ENCODE assay signal across 1 cellular context in the genomic region with DNA sequence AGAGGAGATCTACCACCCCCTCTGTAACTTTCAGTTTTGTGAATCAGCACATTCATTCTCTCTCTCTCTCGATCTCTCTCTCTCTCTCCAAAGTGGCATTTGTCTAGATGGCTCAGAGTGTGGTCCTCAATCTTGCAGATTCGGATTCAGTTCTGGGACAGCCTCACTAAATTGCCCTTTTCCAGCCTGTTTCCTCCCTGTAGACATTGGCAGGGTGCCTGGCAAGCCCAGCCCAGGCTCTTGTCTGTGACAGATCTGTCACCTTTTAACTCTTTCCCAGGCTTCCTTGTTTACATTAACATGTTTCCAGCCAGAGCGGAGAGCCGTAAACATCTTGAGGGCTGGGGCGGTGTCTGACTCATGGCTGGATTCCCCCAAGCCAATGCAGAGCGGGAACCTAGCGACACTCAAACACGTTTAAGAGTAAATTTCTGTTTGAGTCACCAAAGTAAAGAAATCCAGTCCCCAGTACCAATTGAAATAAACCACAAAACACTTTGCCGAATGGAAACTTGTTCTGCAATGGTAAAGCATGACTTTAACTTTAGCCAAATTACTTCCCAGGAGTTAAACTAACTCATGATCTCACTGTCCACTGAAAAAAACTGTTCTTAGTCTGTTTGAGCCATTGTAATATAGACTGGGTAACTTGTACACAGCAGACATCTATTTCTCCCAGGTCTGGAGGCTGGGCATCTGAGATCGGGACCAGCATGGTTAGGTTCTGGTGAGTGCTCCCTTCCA.
A peak's percentile ranks its signal among the peaks of the same experiment; 100 is the strongest.
TF ChIP-seq lines count a peak whose summit lies in the region.

No MANE protein-coding gene starts in this region.

TF ChIP-seq in K562, 482 proteins besides CTCF, POLR2A, EP300 and RAD21 (continued from another document):
- TF ChIP-seq, protein P1, sequence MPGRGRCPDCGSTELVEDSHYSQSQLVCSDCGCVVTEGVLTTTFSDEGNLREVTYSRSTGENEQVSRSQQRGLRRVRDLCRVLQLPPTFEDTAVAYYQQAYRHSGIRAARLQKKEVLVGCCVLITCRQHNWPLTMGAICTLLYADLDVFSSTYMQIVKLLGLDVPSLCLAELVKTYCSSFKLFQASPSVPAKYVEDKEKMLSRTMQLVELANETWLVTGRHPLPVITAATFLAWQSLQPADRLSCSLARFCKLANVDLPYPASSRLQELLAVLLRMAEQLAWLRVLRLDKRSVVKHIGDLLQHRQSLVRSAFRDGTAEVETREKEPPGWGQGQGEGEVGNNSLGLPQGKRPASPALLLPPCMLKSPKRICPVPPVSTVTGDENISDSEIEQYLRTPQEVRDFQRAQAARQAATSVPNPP (IDR thresholded peaks at IDR 0.05; ENCODE audit: borderline replicate concordance, insufficient read depth, insufficient read length), result no peak
- TF ChIP-seq FOXA3 (CRISPR knock-in tag; conservative IDR thresholded peaks at IDR 0.05 in 1 of 2, IDR thresholded peaks at IDR 0.05 in 1 of 2) (peak in 1 of 2 experiments; percentile 47; a peak in 1 of 4 replicates), TRIM24 (IDR thresholded peaks at IDR 0.05) (no peak), TAF1 (IDR thresholded peaks at IDR 0.05; ENCODE audit: control insufficient read depth, extremely low read depth, insufficient read depth, low read length, severe bottlenecking) (no peak), MCM5 (IDR thresholded peaks at IDR 0.05; ENCODE audit: low read depth) (no peak), PTRF (tag; IDR thresholded peaks at IDR 0.05) (no peak), SMARCE1 (IDR thresholded peaks at IDR 0.05) (no peak), CSDE1 (IDR thresholded peaks at IDR 0.05) (no peak), PCBP1 (IDR thresholded peaks at IDR 0.05; ENCODE audit: low read depth, low read length, poor library complexity, severe bottlenecking) (no peak), MEIS2 (IDR thresholded peaks at IDR 0.05; ENCODE audit: partially characterized antibody) (peak; percentile 30), MTF1 (CRISPR knock-in tag; IDR thresholded peaks at IDR 0.05; ENCODE audit: borderline replicate concordance) (no peak), FOXK2 (conservative IDR thresholded peaks at IDR 0.05 in 1 of 2, IDR thresholded peaks at IDR 0.05 in 1 of 2; ENCODE audit: low read depth in 2 of 2) (peak; percentile 55 to 73; a peak in 3 of 4 replicates), GATA2 (CRISPR knock-in tag; IDR thresholded peaks at IDR 0.05) (no peak), POLR2H (tag; IDR thresholded peaks at IDR 0.05; ENCODE audit: low read depth) (no peak), CTBP1 (IDR thresholded peaks at IDR 0.05; ENCODE audit: borderline replicate concordance) (no peak), FOSL1 (tag; conservative IDR thresholded peaks at IDR 0.05) (peak; percentile 56), DIDO1 (tag; IDR thresholded peaks at IDR 0.05; ENCODE audit: low read depth) (no peak), PTTG1 (tag; IDR thresholded peaks at IDR 0.05; ENCODE audit: low read depth) (no peak), ZNF24 (IDR thresholded peaks at IDR 0.05) (no peak), SMARCB1 (IDR thresholded peaks at IDR 0.05; ENCODE audit: insufficient read length, low read depth) (no peak), RFX7 (CRISPR knock-in tag; IDR thresholded peaks at IDR 0.05) (no peak), HMGN3 (IDR thresholded peaks at IDR 0.05; ENCODE audit: borderline replicate concordance, extremely low read depth, insufficient read length, low read depth, low read length) (no peak), SUPT5H (IDR thresholded peaks at IDR 0.05) (no peak), ZNF785 (CRISPR knock-in tag; IDR thresholded peaks at IDR 0.05) (no peak), JUND (IDR thresholded peaks at IDR 0.05; ENCODE audit: borderline replicate concordance, low read depth, low read length) (peak; percentile 39; the same call in 1 of the 2 replicates), JUND (tag; IDR thresholded peaks at IDR 0.05; ENCODE audit: borderline replicate concordance, low read depth, low read length) (no peak)
- TF ChIP-seq, protein P2, sequence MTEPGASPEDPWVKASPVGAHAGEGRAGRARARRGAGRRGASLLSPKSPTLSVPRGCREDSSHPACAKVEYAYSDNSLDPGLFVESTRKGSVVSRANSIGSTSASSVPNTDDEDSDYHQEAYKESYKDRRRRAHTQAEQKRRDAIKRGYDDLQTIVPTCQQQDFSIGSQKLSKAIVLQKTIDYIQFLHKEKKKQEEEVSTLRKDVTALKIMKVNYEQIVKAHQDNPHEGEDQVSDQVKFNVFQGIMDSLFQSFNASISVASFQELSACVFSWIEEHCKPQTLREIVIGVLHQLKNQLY (CRISPR knock-in tag; conservative IDR thresholded peaks at IDR 0.05), result no peak
- TF ChIP-seq, protein P3, sequence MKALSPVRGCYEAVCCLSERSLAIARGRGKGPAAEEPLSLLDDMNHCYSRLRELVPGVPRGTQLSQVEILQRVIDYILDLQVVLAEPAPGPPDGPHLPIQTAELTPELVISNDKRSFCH (CRISPR knock-in tag; IDR thresholded peaks at IDR 0.05), result no peak
- TF ChIP-seq, protein P3 (tag; IDR thresholded peaks at IDR 0.05), result no peak
- TF ChIP-seq, protein P4, sequence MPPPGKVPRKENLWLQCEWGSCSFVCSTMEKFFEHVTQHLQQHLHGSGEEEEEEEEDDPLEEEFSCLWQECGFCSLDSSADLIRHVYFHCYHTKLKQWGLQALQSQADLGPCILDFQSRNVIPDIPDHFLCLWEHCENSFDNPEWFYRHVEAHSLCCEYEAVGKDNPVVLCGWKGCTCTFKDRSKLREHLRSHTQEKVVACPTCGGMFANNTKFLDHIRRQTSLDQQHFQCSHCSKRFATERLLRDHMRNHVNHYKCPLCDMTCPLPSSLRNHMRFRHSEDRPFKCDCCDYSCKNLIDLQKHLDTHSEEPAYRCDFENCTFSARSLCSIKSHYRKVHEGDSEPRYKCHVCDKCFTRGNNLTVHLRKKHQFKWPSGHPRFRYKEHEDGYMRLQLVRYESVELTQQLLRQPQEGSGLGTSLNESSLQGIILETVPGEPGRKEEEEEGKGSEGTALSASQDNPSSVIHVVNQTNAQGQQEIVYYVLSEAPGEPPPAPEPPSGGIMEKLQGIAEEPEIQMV (tag; conservative IDR thresholded peaks at IDR 0.05; ENCODE audit: low read depth), result no peak
- TF ChIP-seq, protein P5, sequence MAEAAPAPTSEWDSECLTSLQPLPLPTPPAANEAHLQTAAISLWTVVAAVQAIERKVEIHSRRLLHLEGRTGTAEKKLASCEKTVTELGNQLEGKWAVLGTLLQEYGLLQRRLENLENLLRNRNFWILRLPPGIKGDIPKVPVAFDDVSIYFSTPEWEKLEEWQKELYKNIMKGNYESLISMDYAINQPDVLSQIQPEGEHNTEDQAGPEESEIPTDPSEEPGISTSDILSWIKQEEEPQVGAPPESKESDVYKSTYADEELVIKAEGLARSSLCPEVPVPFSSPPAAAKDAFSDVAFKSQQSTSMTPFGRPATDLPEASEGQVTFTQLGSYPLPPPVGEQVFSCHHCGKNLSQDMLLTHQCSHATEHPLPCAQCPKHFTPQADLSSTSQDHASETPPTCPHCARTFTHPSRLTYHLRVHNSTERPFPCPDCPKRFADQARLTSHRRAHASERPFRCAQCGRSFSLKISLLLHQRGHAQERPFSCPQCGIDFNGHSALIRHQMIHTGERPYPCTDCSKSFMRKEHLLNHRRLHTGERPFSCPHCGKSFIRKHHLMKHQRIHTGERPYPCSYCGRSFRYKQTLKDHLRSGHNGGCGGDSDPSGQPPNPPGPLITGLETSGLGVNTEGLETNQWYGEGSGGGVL (CRISPR knock-in tag; IDR thresholded peaks at IDR 0.05), result no peak
